8 cellular contexts compared by ENCODE assay signal in the genomic region with DNA sequence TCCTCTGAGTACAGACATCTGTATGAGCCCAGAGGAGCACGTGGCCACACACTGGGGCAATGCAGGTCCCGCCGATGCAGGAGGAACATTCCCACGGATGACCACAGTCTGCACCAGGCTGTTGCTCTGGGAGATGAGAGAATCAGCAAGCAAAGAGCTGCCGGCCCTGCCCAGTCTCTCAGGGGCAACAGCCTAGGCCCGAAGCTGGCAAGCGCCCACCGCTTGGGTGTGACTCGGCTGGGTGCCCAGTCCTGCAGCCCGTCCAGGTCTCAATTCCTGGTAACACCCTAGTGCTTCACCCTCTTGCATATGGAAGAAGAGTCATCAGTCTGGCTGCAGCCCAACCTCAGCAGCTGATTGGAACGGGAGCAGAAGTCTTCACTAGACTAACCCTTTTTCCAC.
DNase-seq lines count a peak whose midpoint lies in the region; FAIRE-seq and TF ChIP-seq lines count a peak whose summit lies in the region.

No MANE protein-coding gene starts in this region.

- H3K4me3 ChIP-seq in fibroblast of villous mesenchyme (ENCODE audit: low read depth, low read length): no peak overlapping the region

- FAIRE-seq in HTR-8/SVneo (lab: Jason Lieb, UNC): no peak

- TF ChIP-seq CTCF in fibroblast of villous mesenchyme (IDR thresholded peaks at IDR 0.05; ENCODE audit: insufficient read depth, low read depth, low read length): no peak

- DNase-seq in Ammon's horn (ENCODE audit: low spot score): peak; percentile 62
- peak; percentile 47 for DNase-seq in RPMI7951 (ENCODE audit: low read depth)
- peak; percentile 60 for DNase-seq in fibroblast of villous mesenchyme (ENCODE audit: low read depth)
- peak; percentile 55 for DNase-seq in occipital lobe (lab: John Stamatoyannopoulos, UW)
- no peak for DNase-seq in HTR-8/SVneo (ENCODE audit: insufficient read length, low spot score)
- no peak for DNase-seq in COLO668 (lab: John Stamatoyannopoulos, UW; ENCODE audit: unreplicated experiment)
- no peak for DNase-seq in SKM-1 treated with dmso at 0.1 percent for 144 hours (lab: John Stamatoyannopoulos, UW; ENCODE audit: unreplicated experiment)
- DNase-seq in OCI-M2 (lab: John Stamatoyannopoulos, UW; ENCODE audit: unreplicated experiment): no peak

Comparison
In these comparisons a context has a peak if more than half of its experiments do, and no peak if none do; other contexts are left out.
1. DNase-seq: peak in Ammon's horn (single experiment), RPMI7951 (single experiment), fibroblast of villous mesenchyme (single experiment) and occipital lobe (single experiment); none in HTR-8/SVneo (single experiment), COLO668 (single experiment), SKM-1 treated with dmso at 0.1 percent for 144 hours (single experiment) and OCI-M2 (single experiment).